ENCODE assay signal across 15 cellular contexts in genomic region chr3:134644731-134645514, GRCh38. TPM values are rescaled to one million over a fixed set of nuclear protein-coding genes. Genes with fewer than 3 reads are reported as not detected.
DNase-seq lines count a peak whose midpoint lies in the region; ATAC-seq and TF ChIP-seq lines count a peak whose summit lies in the region.
"Had no signal": no experiment of that assay in that cellular context is flagged by ENCODE, and none has a peak within 500 bp of the region (broad histone marks: within the 10 kb centered on the region; RNA-seq: fewer than 3 reads in every experiment).

No MANE protein-coding gene starts in this region.

- DNase-seq in Ammon's horn (ENCODE audit: low spot score) (peak; percentile 60), LNCaP clone FGC (ENCODE audit: low read depth) (peak; percentile 23), choroid plexus epithelial cell (ENCODE audit: low read depth) (peak; percentile 20), mesenteric fat pad (ENCODE audit: low spot score) (peak; percentile 72), SHP77 treated with DMSO at 0.1 percent for 48 hours (lab: John Stamatoyannopoulos, UW) (no peak), NCI-H128 (lab: John Stamatoyannopoulos, UW; ENCODE audit: unreplicated experiment) (no peak)
- DNase-seq: activated CD4-positive, alpha-beta T cell treated with anti-CD3 and anti-CD28 coated beads, Interleukin-2, amount 10 ng/mL, durations not matched to agents 7 days and 5 days; cortex of kidney; NCI-H1694; NCI-H526 treated with DMSO at 0.1 percent for 48 hours; T-helper 9 cell had no signal

- ATAC-seq in GM21390 (IDR thresholded peaks at IDR 0.05; ENCODE audit: unreplicated experiment) = no peak
- no peak for ATAC-seq in GM18519 (IDR thresholded peaks at IDR 0.05; ENCODE audit: low FRiP score, unreplicated experiment)
- ATAC-seq: stimulated activated memory B cell treated with anti-CD40 and anti-IgM and Interleukin-4, amounts not matched to agents 10 μg/mL and 1 μg/mL and 100 μg/mL, for 72 hours had no signal

- no peak overlapping the region for H3K4me3 ChIP-seq in LNCaP clone FGC (ENCODE audit: low read depth, low read length)
- H3K4me3 ChIP-seq in choroid plexus epithelial cell (ENCODE audit: low read depth, low read length) = no peak overlapping the region

- TF ChIP-seq CTCF in LNCaP clone FGC (IDR thresholded peaks at IDR 0.05; ENCODE audit: control insufficient read depth, extremely low read depth, insufficient read depth) (no peak), choroid plexus epithelial cell (conservative IDR thresholded peaks at IDR 0.05; ENCODE audit: low read depth, low read length) (no peak)

RNA-seq across cellular contexts. Expression of gene KY, which starts 5.9 kb away (rescaled TPM):
- total RNA-seq in mesenteric fat pad = not detected
- total RNA-seq: activated CD4-positive, alpha-beta T cell treated with anti-CD3 and anti-CD28 coated beads, Interleukin-2, amount 10 ng/mL, durations not matched to agents 7 days and 5 days; natural killer cell treated with Interleukin-12 subunit alpha and Interleukin-12 subunit beta and Interleukin-15 and Interleukin-18, amount 100 ng/mL, for 72 hours had no signal

Comparison
In these comparisons a context has a peak if more than half of its experiments do, and no peak if none do; other contexts are left out.
1. DNase-seq: peak in Ammon's horn (single experiment), LNCaP clone FGC (single experiment), choroid plexus epithelial cell (single experiment) and mesenteric fat pad (single experiment); none in SHP77 treated with DMSO at 0.1 percent for 48 hours (single experiment) and NCI-H128 (single experiment).